ENCODE assay signal across 14 cellular contexts in the genomic region with DNA sequence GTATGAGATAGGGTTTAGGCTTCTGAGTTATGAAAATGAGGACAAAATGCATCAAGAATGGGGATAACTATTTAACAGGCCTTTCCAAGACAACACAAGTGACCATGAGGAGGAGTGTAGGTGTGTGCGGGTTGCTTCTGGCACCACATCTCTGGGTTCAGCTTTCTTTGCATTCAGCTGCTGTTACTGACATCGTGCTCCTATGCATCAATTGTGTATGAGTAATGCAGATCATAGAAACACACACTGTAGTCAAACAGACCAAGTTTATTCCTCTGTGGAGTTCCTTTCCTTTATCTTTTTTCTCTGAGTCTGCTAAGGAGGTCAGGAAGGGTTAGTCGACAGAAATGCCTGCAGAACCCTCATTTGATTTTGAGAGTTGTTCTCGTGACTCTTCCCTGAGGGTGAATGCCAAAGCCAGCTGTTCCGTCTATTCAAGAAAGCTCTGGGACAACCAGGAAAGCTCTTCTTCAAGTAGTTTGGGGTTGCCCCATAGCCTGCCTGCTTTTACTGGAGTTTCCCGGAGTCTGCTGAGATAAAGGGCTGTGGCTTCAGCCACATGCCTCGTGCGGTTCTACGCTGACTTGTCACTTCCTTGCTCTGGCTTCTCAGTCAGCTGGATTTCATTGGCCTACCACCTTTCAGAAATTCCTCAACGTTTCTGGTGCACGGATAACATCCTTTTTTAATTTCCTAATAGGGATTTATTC.
A peak's percentile ranks its signal among the peaks of the same experiment; 100 is the strongest.
DNase-seq lines count a peak whose midpoint lies in the region; ATAC-seq and TF ChIP-seq lines count a peak whose summit lies in the region.
"Had no signal": no experiment of that assay in that cellular context is flagged by ENCODE, and none has a peak within 500 bp of the region (broad histone marks: within the 10 kb centered on the region; RNA-seq: fewer than 3 reads in every experiment).

No MANE protein-coding gene starts in this region.

- no peak for TF ChIP-seq CTCF in fibroblast of mammary gland (conservative IDR thresholded peaks at IDR 0.05; ENCODE audit: control insufficient read depth, insufficient read depth, low read depth, low read length)
- no peak for TF ChIP-seq CTCF in WERI-Rb-1 (IDR thresholded peaks at IDR 0.05; ENCODE audit: low read depth, low read length)

- POLR2A ChIA-PET in T-cell (lab: Charles Lee): interaction anchor here in 1 of 2 donors (0.6 kb wide), 1 partner anchor 217 kb away, joined by 5 read pairs; no protein-coding TSS in a partner anchor

- H3K36me3 Mint-ChIP-seq in activated naive CD4-positive, alpha-beta T cell treated with anti-CD3 and anti-CD28 coated beads, Interleukin-2, amount 10 ng/mL, durations not matched to agents 7 days and 5 days: peaks cover 16% of the 10 kb centered on the region
- H3K36me3 Mint-ChIP-seq in T-cell: peaks cover 16% of the 10 kb centered on the region
- peaks cover 8% of the 10 kb centered on the region for H3K36me3 Mint-ChIP-seq in stimulated activated naive CD8-positive, alpha-beta T cell treated with anti-CD3 and anti-CD28 coated beads, Interleukin-15, Interleukin-2, amounts not matched to agents 100 ng/mL and 50 ng/mL, for 24 hours (ENCODE audit: low read depth)

- peak; percentile 48 for DNase-seq in activated naive CD4-positive, alpha-beta T cell treated with anti-CD3 and anti-CD28 coated beads, Interleukin-2, amount 10 ng/mL, durations not matched to agents 7 days and 5 days
- no peak for DNase-seq in activated naive CD4-positive, alpha-beta T cell treated with anti-CD3 and anti-CD28 coated beads, Interleukin-2, amount 50 U/mL, for 16 hours
- DNase-seq in T-cell (peak in 1 of 34 experiments; percentile 19), fibroblast of mammary gland (ENCODE audit: low read depth) (peak; percentile 71), WERI-Rb-1 (no peak), ureter (ENCODE audit: low spot score) (no peak), NCI-H1694 (lab: John Stamatoyannopoulos, UW) (no peak)
- DNase-seq: NCI-H524 treated with DMSO at 0.1 percent for 48 hours, nucleus accumbens, SHP77 treated with DMSO at 0.1 percent for 48 hours, stomach had no signal

- H3K4me3 ChIP-seq in fibroblast of mammary gland (ENCODE audit: control insufficient read depth, low read depth, low read length) (no peak overlapping the region), WERI-Rb-1 (ENCODE audit: low read depth, low read length) (no peak overlapping the region)
- H3K4me3 ChIP-seq: HAP-1, stomach had no signal

- peaks cover 26% of the 10 kb centered on the region for H3K4me1 Mint-ChIP-seq in activated naive CD4-positive, alpha-beta T cell treated with anti-CD3 and anti-CD28 coated beads, Interleukin-2, amount 10 ng/mL, durations not matched to agents 7 days and 5 days
- H3K4me1 Mint-ChIP-seq in T-cell: peaks cover 13 to 23% (median 17%) of the 10 kb centered on the region in 3 donors
- peaks cover 33% of the 10 kb centered on the region for H3K4me1 Mint-ChIP-seq in stimulated activated naive CD8-positive, alpha-beta T cell treated with anti-CD3 and anti-CD28 coated beads, Interleukin-15, Interleukin-2, amounts not matched to agents 100 ng/mL and 50 ng/mL, for 24 hours (ENCODE audit: low read depth)

- CTCF ChIA-PET in activated naive CD4-positive, alpha-beta T cell treated with anti-CD3 and anti-CD28 coated beads, Interleukin-2, amount 10 ng/mL, durations not matched to agents 7 days and 5 days (lab: Charles Lee): interaction anchor here (1.1 kb wide), 1 partner anchor 66 kb away, joined by 4 read pairs; no protein-coding TSS in a partner anchor
- CTCF ChIA-PET in T-cell (lab: Charles Lee): no interaction called here

- no peak overlapping the region for H3K27ac Mint-ChIP-seq in activated naive CD4-positive, alpha-beta T cell treated with anti-CD3 and anti-CD28 coated beads, Interleukin-2, amount 10 ng/mL, durations not matched to agents 7 days and 5 days
- no peak overlapping the region for H3K27ac Mint-ChIP-seq in T-cell
- H3K27ac Mint-ChIP-seq in stimulated activated naive CD8-positive, alpha-beta T cell treated with anti-CD3 and anti-CD28 coated beads, Interleukin-15, Interleukin-2, amounts not matched to agents 100 ng/mL and 50 ng/mL, for 24 hours: peak overlapping the region; percentile 11

- no peak overlapping the region for H3K4me3 Mint-ChIP-seq in activated naive CD4-positive, alpha-beta T cell treated with anti-CD3 and anti-CD28 coated beads, Interleukin-2, amount 10 ng/mL, durations not matched to agents 7 days and 5 days
- H3K4me3 Mint-ChIP-seq in T-cell: no peak overlapping the region
- H3K4me3 Mint-ChIP-seq in stimulated activated naive CD8-positive, alpha-beta T cell treated with anti-CD3 and anti-CD28 coated beads, Interleukin-15, Interleukin-2, amounts not matched to agents 100 ng/mL and 50 ng/mL, for 24 hours: no peak overlapping the region
- H3K4me3 Mint-ChIP-seq: B cell had no signal

- H3K27me3 Mint-ChIP-seq in activated naive CD4-positive, alpha-beta T cell treated with anti-CD3 and anti-CD28 coated beads, Interleukin-2, amount 10 ng/mL, durations not matched to agents 7 days and 5 days: peaks cover 25% of the 10 kb centered on the region
- peaks cover 0 to 4% of the 10 kb centered on the region in 2 donors for H3K27me3 Mint-ChIP-seq in T-cell
- peaks cover 44% of the 10 kb centered on the region for H3K27me3 Mint-ChIP-seq in stimulated activated naive CD8-positive, alpha-beta T cell treated with anti-CD3 and anti-CD28 coated beads, Interleukin-15, Interleukin-2, amounts not matched to agents 100 ng/mL and 50 ng/mL, for 24 hours
- H3K27me3 Mint-ChIP-seq: B cell had no signal

- ATAC-seq in T-cell (replicated peaks in 1 of 4): peak in 3 of 4 experiments; percentile 47 to 86 (median 48)

- no peaks in the 10 kb centered on the region for H3K27me3 ChIP-seq in WERI-Rb-1 (ENCODE audit: insufficient read depth, low read depth, severe bottlenecking)
- H3K27me3 ChIP-seq: stomach had no signal

- no peaks in the 10 kb centered on the region for H3K9me3 ChIP-seq in WERI-Rb-1 (ENCODE audit: severe bottlenecking)

- H3K27ac ChIP-seq in WERI-Rb-1: no peak overlapping the region
- H3K27ac ChIP-seq: stomach had no signal

- H3K9me3 Mint-ChIP-seq in activated naive CD4-positive, alpha-beta T cell treated with anti-CD3 and anti-CD28 coated beads, Interleukin-2, amount 10 ng/mL, durations not matched to agents 7 days and 5 days: peaks cover 30% of the 10 kb centered on the region
- H3K9me3 Mint-ChIP-seq in T-cell: peaks cover 11 to 27% (median 13%) of the 10 kb centered on the region in 3 donors
- peaks cover 20% of the 10 kb centered on the region for H3K9me3 Mint-ChIP-seq in stimulated activated naive CD8-positive, alpha-beta T cell treated with anti-CD3 and anti-CD28 coated beads, Interleukin-15, Interleukin-2, amounts not matched to agents 100 ng/mL and 50 ng/mL, for 24 hours

- H3K36me3 ChIP-seq in WERI-Rb-1: no peaks in the 10 kb centered on the region
- H3K36me3 ChIP-seq: HAP-1, stomach had no signal

Comparison
In these comparisons a context has a peak if more than half of its experiments do, and no peak if none do; other contexts are left out.
1. DNase-seq: peak in activated naive CD4-positive, alpha-beta T cell treated with anti-CD3 and anti-CD28 coated beads, Interleukin-2, amount 10 ng/mL, durations not matched to agents 7 days and 5 days (single experiment) and fibroblast of mammary gland (single experiment); none in activated naive CD4-positive, alpha-beta T cell treated with anti-CD3 and anti-CD28 coated beads, Interleukin-2, amount 50 U/mL, for 16 hours (single experiment), WERI-Rb-1 (single experiment), ureter (single experiment) and NCI-H1694 (single experiment).